ENCODE assay signal across 8 cellular contexts in genomic region chr19:46416077-46416709, GRCh38. TPM values are rescaled to one million over a fixed set of nuclear protein-coding genes. Genes with fewer than 3 reads are reported as not detected.
DNase-seq lines count a peak whose midpoint lies in the region; ATAC-seq and TF ChIP-seq lines count a peak whose summit lies in the region.

No MANE protein-coding gene starts in this region.

- ATAC-seq in body of pancreas: peak; percentile 57
- ATAC-seq in gastrocnemius medialis: no peak
- no peak for ATAC-seq in HG03045 (IDR thresholded peaks at IDR 0.05; ENCODE audit: unreplicated experiment)

- H3F3A ChIP-seq in MM.1S (ENCODE audit: insufficient read depth, low read length): no peaks in the 10 kb centered on the region

- H3K27ac ChIP-seq in body of pancreas: peak overlapping the region; percentile 7 to 68 (median 60)
- peak overlapping the region in 2 of 4 donors; percentile 9 to 10 for H3K27ac ChIP-seq in gastrocnemius medialis
- H3K27ac ChIP-seq in MM.1S (ENCODE audit: low read length): no peak overlapping the region

- no peaks in the 10 kb centered on the region for H4K20me1 ChIP-seq in MM.1S (ENCODE audit: insufficient read depth, low read length)

- no peak overlapping the region for H2AFZ ChIP-seq in MM.1S (ENCODE audit: low read length)

- no peak for TF ChIP-seq CTCF in body of pancreas (IDR thresholded peaks at IDR 0.05)
- TF ChIP-seq CTCF in gastrocnemius medialis (IDR thresholded peaks at IDR 0.05 in 4 of 5, conservative IDR thresholded peaks at IDR 0.05 in 1 of 5): no peak
- TF ChIP-seq CTCF in MM.1S (IDR thresholded peaks at IDR 0.05; ENCODE audit: low read length): no peak

- no peak for TF ChIP-seq POLR2A in body of pancreas (IDR thresholded peaks at IDR 0.05)
- no peak for TF ChIP-seq POLR2A in gastrocnemius medialis (IDR thresholded peaks at IDR 0.05)

- H3K4me2 ChIP-seq in MM.1S (ENCODE audit: low read depth, low read length): no peak overlapping the region; the same call in 1 of the 2 replicates

- WGBS in body of pancreas, 2 donors: 7 to 8% methylated on average over 26 to 41 of the region's 41 CpGs

- H3K9me3 ChIP-seq in body of pancreas (no peaks in the 10 kb centered on the region), iPS-15b (ENCODE audit: control insufficient read depth, insufficient read depth, low read length) (no peaks in the 10 kb centered on the region), gastrocnemius medialis (no peaks in the 10 kb centered on the region), MM.1S (replicated peaks; ENCODE audit: insufficient read depth, low read length) (no peaks in the 10 kb centered on the region)

- H3K27me3 ChIP-seq in body of pancreas (no peaks in the 10 kb centered on the region), iPS-15b (ENCODE audit: control insufficient read depth, insufficient read depth, low read length) (peaks cover 5% of the 10 kb centered on the region), gastrocnemius medialis (peaks cover 50 to 64% (median 59%) of the 10 kb centered on the region in 3 donors), MM.1S (replicated peaks; ENCODE audit: insufficient read depth, low read length) (peaks cover 89% of the 10 kb centered on the region)

- in situ Hi-C loops in gastrocnemius medialis (cut with MboI; ENCODE audit: low sequenced_read_pairs in 4 of 4): no loop called here

- peak; percentile 15 for DNase-seq in stimulated activated CD4-positive, alpha-beta T cell treated with anti-CD3 and anti-CD28 coated beads, Interleukin-2, amount 100 ng/mL, for 4 hours (ENCODE audit: low read depth)
- DNase-seq in stimulated activated CD4-positive, alpha-beta T cell treated with anti-CD3 and anti-CD28 coated beads, Interleukin-2, amount 100 ng/mL, for 48 hours: no peak
- DNase-seq in NCI-H460 (ENCODE audit: extremely low read depth, low read depth) (peak; percentile 36), body of pancreas (peak; percentile 91 to 94 (median 91)), gastrocnemius medialis (peak in 1 of 2 donors; percentile 30), MM.1S (no peak)

- H3K36me3 ChIP-seq in body of pancreas (replicated peaks in 1 of 2; ENCODE audit: insufficient read depth in 1 of 2, low read depth in 2 of 2) (no peaks in the 10 kb centered on the region), iPS-15b (ENCODE audit: control insufficient read depth, insufficient read depth, low read length) (no peaks in the 10 kb centered on the region), gastrocnemius medialis (no peaks in the 10 kb centered on the region), MM.1S (replicated peaks; ENCODE audit: insufficient read depth, low read length) (no peaks in the 10 kb centered on the region)

- H3K9ac ChIP-seq in iPS-15b (ENCODE audit: low read depth, low read length): no peak overlapping the region
- no peak overlapping the region for H3K9ac ChIP-seq in MM.1S (ENCODE audit: low read length)

- intact Hi-C loops in body of pancreas (cut with DNase I): no loop called here
- intact Hi-C loops in gastrocnemius medialis (cut with DNase I; ENCODE audit: low total_unique reads): no loop called here

- H3K4me3 ChIP-seq in body of pancreas: no peak overlapping the region
- peak overlapping the region; percentile 41 for H3K4me3 ChIP-seq in iPS-15b (ENCODE audit: low read depth, low read length)
- H3K4me3 ChIP-seq in gastrocnemius medialis: peak overlapping the region; percentile 23 to 41 (median 28)
- no peak overlapping the region for H3K4me3 ChIP-seq in MM.1S (ENCODE audit: low read length)

- H3K4me1 ChIP-seq in body of pancreas: peaks cover 31% of the 10 kb centered on the region
- H3K4me1 ChIP-seq in iPS-15b (ENCODE audit: control insufficient read depth, insufficient read depth, low read length): no peaks in the 10 kb centered on the region
- peaks cover 0 to 4% of the 10 kb centered on the region in 2 donors for H3K4me1 ChIP-seq in gastrocnemius medialis
- H3K4me1 ChIP-seq in MM.1S (ENCODE audit: low read length): no peaks in the 10 kb centered on the region

- no peaks in the 10 kb centered on the region for H3K9me2 ChIP-seq in MM.1S (replicated peaks; ENCODE audit: insufficient read depth, low read length)

- no peaks in the 10 kb centered on the region for H3K79me2 ChIP-seq in MM.1S (ENCODE audit: low read length)

RNA-seq across cellular contexts. Expression of gene CCDC8, which starts 2.8 kb away (rescaled TPM):
- total RNA-seq in NCI-H460 (2014; rRNA removed; shearing (Covaris generic)): not detected in 2 replicates
- polyA plus RNA-seq in NCI-H460 (2014; cell fraction: nucleus; rRNA removed): not detected in 2 replicates
- 10 to 100 TPM; 13.0 to 17.8 TPM for total RNA-seq in body of pancreas
- 1 to 10 TPM in 1 of 4 donors, under 1 TPM in 3; 0.46 to 1.6 (median 0.75) TPM for total RNA-seq in gastrocnemius medialis

RNA-seq across cellular contexts. Expression of gene PNMA8C, which starts 12.5 kb away (rescaled TPM):
- not detected in 2 replicates for total RNA-seq in NCI-H460 (2014; rRNA removed; shearing (Covaris generic))
- polyA plus RNA-seq in NCI-H460 (2014; cell fraction: nucleus; rRNA removed): 0.12 TPM in 1 of 2 replicates, not detected in the other
- not detected for total RNA-seq in body of pancreas
- total RNA-seq in gastrocnemius medialis: not detected

RNA-seq across cellular contexts. Expression of gene PNMA8A, which starts 55.2 kb away (rescaled TPM):
- not detected in 2 replicates for total RNA-seq in NCI-H460 (2014; rRNA removed; shearing (Covaris generic))
- not detected in 2 replicates for polyA plus RNA-seq in NCI-H460 (2014; cell fraction: nucleus; rRNA removed)
- total RNA-seq in body of pancreas: 1 to 10 TPM; 4.3 to 6.5 TPM
- under 1 TPM in 3 of 4 donors, not detected in 1; 0.13 to 0.83 (median 0.60) TPM for total RNA-seq in gastrocnemius medialis

Comparison
In these comparisons a context has a peak if more than half of its experiments do, and no peak if none do; other contexts are left out.
1. DNase-seq: peak in stimulated activated CD4-positive, alpha-beta T cell treated with anti-CD3 and anti-CD28 coated beads, Interleukin-2, amount 100 ng/mL, for 4 hours (single experiment), NCI-H460 (single experiment) and body of pancreas (4 of 4); none in stimulated activated CD4-positive, alpha-beta T cell treated with anti-CD3 and anti-CD28 coated beads, Interleukin-2, amount 100 ng/mL, for 48 hours (0 of 2) and MM.1S (single experiment).
2. H3K4me3 ChIP-seq: peak in iPS-15b (single experiment) and gastrocnemius medialis (4 of 4); none in body of pancreas (0 of 2) and MM.1S (single experiment).
3. RNA of gene CCDC8, which starts 2.8 kb away (total RNA-seq): 13.0 to 17.8 TPM in body of pancreas; 0.46 to 1.6 TPM in gastrocnemius medialis and not detected in NCI-H460; every median in the first group is over 4 times any median in the second.